Comparison of ENCODE assay signal across 10 cellular contexts in genomic region chr17:82914375-82914774, GRCh38.
DNase-seq lines count a peak whose midpoint lies in the region; ATAC-seq and TF ChIP-seq lines count a peak whose summit lies in the region.
"Had no signal": no experiment of that assay in that cellular context is flagged by ENCODE, and none has a peak within 500 bp of the region (broad histone marks: within the 10 kb centered on the region; RNA-seq: fewer than 3 reads in every experiment).

No MANE protein-coding gene starts in this region.

- peaks cover 11% of the 10 kb centered on the region for H3K4me1 ChIP-seq in skeletal muscle satellite cell (ENCODE audit: control insufficient read depth, insufficient read depth, low read length)

- peak overlapping the region; percentile 48 for H3K4me2 ChIP-seq in skeletal muscle satellite cell (ENCODE audit: low read length)

- POLR2A ChIA-PET in GM10248 (lab: Yijun Ruan, JAX) = no interaction called here

- no peaks in the 10 kb centered on the region for H3K36me3 ChIP-seq in skeletal muscle satellite cell (ENCODE audit: insufficient read depth, low read length)

- no peaks in the 10 kb centered on the region for H3K27me3 ChIP-seq in skeletal muscle satellite cell (ENCODE audit: control insufficient read depth, insufficient read depth, low read length)

- ATAC-seq in GM19035 (IDR thresholded peaks at IDR 0.05; ENCODE audit: unreplicated experiment) (no peak), GM21723 (IDR thresholded peaks at IDR 0.05; ENCODE audit: unreplicated experiment) (no peak)
- ATAC-seq: activated T-cell treated with anti-CD3 and anti-CD28 coated beads, Interleukin-2, amount 50 U/mL, for 72 hours had no signal

- H3K27me3 Mint-ChIP-seq in type B pancreatic cell = no peaks in the 10 kb centered on the region

- H3K9me3 Mint-ChIP-seq in type B pancreatic cell = no peaks in the 10 kb centered on the region
- H3K9me3 Mint-ChIP-seq: activated T-cell treated with anti-CD3 and anti-CD28 coated beads, Interleukin-2, amount 50 U/mL, for 72 hours had no signal

- no peak overlapping the region for H3K4me3 ChIP-seq in skeletal muscle satellite cell (ENCODE audit: low read length)

- no peak overlapping the region for H3K4me3 Mint-ChIP-seq in type B pancreatic cell
- H3K4me3 Mint-ChIP-seq: activated T-cell treated with anti-CD3 and anti-CD28 coated beads, Interleukin-2, amount 50 U/mL, for 72 hours had no signal

- H3K9me3 ChIP-seq in skeletal muscle satellite cell (replicated peaks; ENCODE audit: low read length) = no peaks in the 10 kb centered on the region

- DNase-seq in GM10248 (ENCODE audit: extremely low spot score) (peak; percentile 69), NCI-H69 (lab: John Stamatoyannopoulos, UW) (peak; percentile 12), germinal center (ENCODE audit: low spot score) (peak; percentile 54), NCI-H2227 treated with DMSO at 0.1 percent for 48 hours (lab: John Stamatoyannopoulos, UW) (no peak), type B pancreatic cell (ENCODE audit: extremely low spot score, unreplicated experiment) (no peak)
- DNase-seq: activated T-cell treated with anti-CD3 and anti-CD28 coated beads, Interleukin-2, amount 50 U/mL, for 72 hours; GF-D8 had no signal

- no peak overlapping the region for H3K9ac ChIP-seq in skeletal muscle satellite cell (ENCODE audit: low read depth, low read length)

- H3K4me1 Mint-ChIP-seq in type B pancreatic cell (ENCODE audit: unreplicated experiment) = peaks cover 8% of the 10 kb centered on the region

- TF ChIP-seq CTCF in GM10248 (IDR thresholded peaks at IDR 0.05; ENCODE audit: control extremely low read depth, extremely low read depth, low read depth, missing control alignments) (peak; percentile 51), type B pancreatic cell (conservative IDR thresholded peaks at IDR 0.05) (no peak)

- H3K27ac Mint-ChIP-seq in type B pancreatic cell = no peak overlapping the region

- CTCF ChIA-PET in GM10248 (lab: Yijun Ruan, JAX) = interaction anchor here (0.8 to 2.5 kb wide), 14 partner anchors 12 to 286 kb away, joined by 3 to 27 read pairs (median 4); no protein-coding TSS in a partner anchor

- peaks cover 18% of the 10 kb centered on the region for H3K36me3 Mint-ChIP-seq in type B pancreatic cell

Comparison
In these comparisons a context has a peak if more than half of its experiments do, and no peak if none do; other contexts are left out.
1. DNase-seq: peak in GM10248 (single experiment), NCI-H69 (single experiment) and germinal center (single experiment); none in NCI-H2227 treated with DMSO at 0.1 percent for 48 hours (single experiment) and type B pancreatic cell (single experiment).